19 cellular contexts compared by ENCODE assay signal in the genomic region with DNA sequence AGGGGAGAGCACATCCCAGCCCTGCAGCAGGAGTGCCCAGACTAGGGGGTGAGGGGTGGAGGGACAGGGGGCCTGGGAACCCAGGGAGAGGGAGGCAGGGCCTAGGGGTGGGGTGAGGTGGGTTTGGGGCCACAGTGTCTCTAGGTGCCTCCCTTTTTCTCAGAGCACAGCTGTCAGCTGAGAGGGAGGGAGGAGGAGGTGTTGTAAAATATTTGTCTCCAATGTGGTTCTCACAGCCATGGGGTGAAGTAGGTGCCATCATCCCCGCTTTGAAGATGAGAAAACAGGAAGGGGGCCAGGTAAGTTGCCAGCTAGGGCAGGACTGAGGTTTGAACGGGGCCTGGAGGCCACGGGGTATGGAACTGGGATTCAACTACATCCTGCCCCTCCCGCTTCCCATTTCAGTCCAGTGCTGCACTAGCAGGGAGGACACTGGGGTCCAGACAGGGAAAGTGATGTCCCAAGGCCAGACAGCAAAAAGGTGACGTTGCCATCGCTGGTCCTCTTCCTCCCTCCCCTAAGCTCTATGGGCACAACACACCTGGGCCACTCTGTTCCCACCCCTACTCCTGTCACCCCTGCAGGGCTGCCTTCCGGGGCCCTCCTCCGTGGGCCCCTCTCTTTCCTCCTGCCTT. TPM values are rescaled to one million over a fixed set of nuclear protein-coding genes. Genes with fewer than 3 reads are reported as not detected.
DNase-seq lines count a peak whose midpoint lies in the region; ATAC-seq and TF ChIP-seq lines count a peak whose summit lies in the region.
"Had no signal": no experiment of that assay in that cellular context is flagged by ENCODE, and none has a peak within 500 bp of the region (broad histone marks: within the 10 kb centered on the region; RNA-seq: fewer than 3 reads in every experiment).

No MANE protein-coding gene starts in this region.

- intact Hi-C loops in activated T-helper 1 cell treated with anti-CD3 and anti-CD28 coated beads, Interleukin-12 subunit alpha, Interleukin-12 subunit beta, Interleukin-2, Interleukin-4 antibody, amounts not matched to agents 30 ng/mL and 10 ng/mL and 1 ng/mL, durations not matched to agents 14 hours and 24 hours and 36 hours (cut with micrococcal nuclease), result no loop called here

- no peaks in the 10 kb centered on the region for H3K36me3 ChIP-seq in GM23338 (ENCODE audit: insufficient read depth)
- H3K36me3 ChIP-seq: ascending aorta, left lung had no signal

- no peaks in the 10 kb centered on the region for H3K9me3 Mint-ChIP-seq in activated T-cell treated with anti-CD3 and anti-CD28 coated beads, Interleukin-2, amount 50 U/mL, for 24 hours
- H3K9me3 Mint-ChIP-seq in GM23338, result no peaks in the 10 kb centered on the region
- no peaks in the 10 kb centered on the region for H3K9me3 Mint-ChIP-seq in activated T-helper 1 cell treated with anti-CD3 and anti-CD28 coated beads, Interleukin-12 subunit alpha, Interleukin-12 subunit beta, Interleukin-2, Interleukin-4 antibody, amounts not matched to agents 30 ng/mL and 10 ng/mL and 1 ng/mL, durations not matched to agents 14 hours and 24 hours and 36 hours
- H3K9me3 Mint-ChIP-seq in naive thymus-derived CD8-positive, alpha-beta T cell, result no peaks in the 10 kb centered on the region

- H3K27ac ChIP-seq in GM23338 (ENCODE audit: low read depth), result no peak overlapping the region
- H3K27ac ChIP-seq: ascending aorta, HL-60, left lung, testis had no signal

- no peaks in the 10 kb centered on the region; the same call in 1 of the 2 replicates for H4K20me1 ChIP-seq in GM23338 (replicated peaks; ENCODE audit: insufficient read depth)

- no peak for DNase-seq in activated T-cell treated with anti-CD3 and anti-CD28 coated beads, Interleukin-2, amount 50 U/mL, for 24 hours
- DNase-seq in activated T-cell treated with anti-CD3 and anti-CD28 coated beads for 4 hours (no peak), GM23338 (ENCODE audit: low spot score) (no peak), SHP77 (lab: John Stamatoyannopoulos, UW) (no peak), A172 (ENCODE audit: low spot score) (no peak), iPS-NIHi7 (ENCODE audit: extremely low spot score) (no peak)
- DNase-seq in activated T-helper 1 cell treated with anti-CD3 and anti-CD28 coated beads, Interleukin-12 subunit alpha, Interleukin-12 subunit beta, Interleukin-2, Interleukin-4 antibody, amounts not matched to agents 30 ng/mL and 10 ng/mL and 1 ng/mL, durations not matched to agents 14 hours and 24 hours and 36 hours (ENCODE audit: low spot score), result no peak
- peak in 3 of 10 donors; percentile 11 to 14 (median 11) for DNase-seq in naive thymus-derived CD8-positive, alpha-beta T cell
- DNase-seq: activated T-cell treated with anti-CD3 and anti-CD28 coated beads, Interleukin-2, amount 50 U/mL, for 1 hour; IMR-90; left lung; midbrain; NCI-H1694 treated with DMSO at 0.1 percent for 48 hours; NCI-H345; testis had no signal

- H3K4me3 Mint-ChIP-seq in activated T-cell treated with anti-CD3 and anti-CD28 coated beads, Interleukin-2, amount 50 U/mL, for 24 hours, result no peak overlapping the region
- no peak overlapping the region for H3K4me3 Mint-ChIP-seq in GM23338
- H3K4me3 Mint-ChIP-seq in activated T-helper 1 cell treated with anti-CD3 and anti-CD28 coated beads, Interleukin-12 subunit alpha, Interleukin-12 subunit beta, Interleukin-2, Interleukin-4 antibody, amounts not matched to agents 30 ng/mL and 10 ng/mL and 1 ng/mL, durations not matched to agents 14 hours and 24 hours and 36 hours, result no peak overlapping the region
- peak overlapping the region in 9 of 10 donors; percentile 13 to 67 (median 54) for H3K4me3 Mint-ChIP-seq in naive thymus-derived CD8-positive, alpha-beta T cell

- peak overlapping the region; percentile 40 for H3K27ac Mint-ChIP-seq in activated T-cell treated with anti-CD3 and anti-CD28 coated beads, Interleukin-2, amount 50 U/mL, for 24 hours
- H3K27ac Mint-ChIP-seq in GM23338, result 0 out of 2 replicates have a peak overlapping the region, but pooled peaks have one; percentile 65
- H3K27ac Mint-ChIP-seq in activated T-helper 1 cell treated with anti-CD3 and anti-CD28 coated beads, Interleukin-12 subunit alpha, Interleukin-12 subunit beta, Interleukin-2, Interleukin-4 antibody, amounts not matched to agents 30 ng/mL and 10 ng/mL and 1 ng/mL, durations not matched to agents 14 hours and 24 hours and 36 hours, result peak overlapping the region; percentile 70
- H3K27ac Mint-ChIP-seq in naive thymus-derived CD8-positive, alpha-beta T cell, result peak overlapping the region in 8 of 10 donors; percentile 39 to 93 (median 82)

- H3K4me1 Mint-ChIP-seq in activated T-cell treated with anti-CD3 and anti-CD28 coated beads, Interleukin-2, amount 50 U/mL, for 24 hours (ENCODE audit: low read depth), result peaks cover 28% of the 10 kb centered on the region
- peaks cover 17% of the 10 kb centered on the region for H3K4me1 Mint-ChIP-seq in GM23338
- H3K4me1 Mint-ChIP-seq in activated T-helper 1 cell treated with anti-CD3 and anti-CD28 coated beads, Interleukin-12 subunit alpha, Interleukin-12 subunit beta, Interleukin-2, Interleukin-4 antibody, amounts not matched to agents 30 ng/mL and 10 ng/mL and 1 ng/mL, durations not matched to agents 14 hours and 24 hours and 36 hours (ENCODE audit: low read depth), result peaks cover 34% of the 10 kb centered on the region
- peaks cover 18 to 31% (median 28%) of the 10 kb centered on the region in 4 donors for H3K4me1 Mint-ChIP-seq in naive thymus-derived CD8-positive, alpha-beta T cell

- no peak overlapping the region for H2AFZ ChIP-seq in GM23338

- H3K27me3 Mint-ChIP-seq in activated T-cell treated with anti-CD3 and anti-CD28 coated beads, Interleukin-2, amount 50 U/mL, for 24 hours, result no peaks in the 10 kb centered on the region
- peaks cover 1% of the 10 kb centered on the region for H3K27me3 Mint-ChIP-seq in GM23338 (ENCODE audit: insufficient read depth, low read depth, poor library complexity)
- peaks cover 2% of the 10 kb centered on the region for H3K27me3 Mint-ChIP-seq in activated T-helper 1 cell treated with anti-CD3 and anti-CD28 coated beads, Interleukin-12 subunit alpha, Interleukin-12 subunit beta, Interleukin-2, Interleukin-4 antibody, amounts not matched to agents 30 ng/mL and 10 ng/mL and 1 ng/mL, durations not matched to agents 14 hours and 24 hours and 36 hours (ENCODE audit: insufficient read depth)
- H3K27me3 Mint-ChIP-seq in naive thymus-derived CD8-positive, alpha-beta T cell, result peaks cover 0 to 2% (median 1%) of the 10 kb centered on the region in 5 donors

- peaks cover 2% of the 10 kb centered on the region; the same call in 1 of the 2 replicates for H3K4me1 ChIP-seq in GM23338 (ENCODE audit: insufficient read depth)
- H3K4me1 ChIP-seq: ascending aorta, left lung, testis had no signal

- no peak for TF ChIP-seq CTCF in GM23338 (conservative IDR thresholded peaks at IDR 0.05; ENCODE audit: low read depth in 2 of 2)

- no peaks in the 10 kb centered on the region for H3K27me3 ChIP-seq in GM23338 (ENCODE audit: insufficient read depth)
- H3K27me3 ChIP-seq: ascending aorta, left lung, testis had no signal

- H3K4me2 ChIP-seq in GM23338, result no peak overlapping the region

- no peaks in the 10 kb centered on the region for H3K9me2 ChIP-seq in GM23338 (ENCODE audit: insufficient read depth)

- no peaks in the 10 kb centered on the region for H3K79me2 ChIP-seq in GM23338 (replicated peaks; ENCODE audit: insufficient read depth)

- H3K36me3 Mint-ChIP-seq in activated T-cell treated with anti-CD3 and anti-CD28 coated beads, Interleukin-2, amount 50 U/mL, for 24 hours (ENCODE audit: low read depth), result no peaks in the 10 kb centered on the region
- no peaks in the 10 kb centered on the region for H3K36me3 Mint-ChIP-seq in GM23338 (ENCODE audit: low read depth)
- H3K36me3 Mint-ChIP-seq in activated T-helper 1 cell treated with anti-CD3 and anti-CD28 coated beads, Interleukin-12 subunit alpha, Interleukin-12 subunit beta, Interleukin-2, Interleukin-4 antibody, amounts not matched to agents 30 ng/mL and 10 ng/mL and 1 ng/mL, durations not matched to agents 14 hours and 24 hours and 36 hours (ENCODE audit: low read depth), result no peaks in the 10 kb centered on the region
- no peaks in the 10 kb centered on the region for H3K36me3 Mint-ChIP-seq in naive thymus-derived CD8-positive, alpha-beta T cell

- H3F3A ChIP-seq in GM23338 (replicated peaks; ENCODE audit: low read depth), result no peaks in the 10 kb centered on the region

- no peak overlapping the region for H3K4me3 ChIP-seq in GM23338
- H3K4me3 ChIP-seq: ascending aorta, left lung, testis had no signal

- POLR2A ChIA-PET in naive thymus-derived CD8-positive, alpha-beta T cell (lab: Charles Lee), result no interaction called here

- ATAC-seq in GM23338, result no peak
- peak in 1 of 2 donors; percentile 64 for ATAC-seq in naive thymus-derived CD8-positive, alpha-beta T cell
- ATAC-seq: left lung had no signal

TF ChIP-seq in GM23338, 12 proteins besides CTCF, POLR2A, EP300 and RAD21 (continues in another document):
- TF ChIP-seq ETS1 (IDR thresholded peaks at IDR 0.05) (no peak), JUNB (IDR thresholded peaks at IDR 0.05; ENCODE audit: unreplicated experiment) (no peak), EZH2 (IDR thresholded peaks at IDR 0.05; ENCODE audit: low read depth, unreplicated experiment) (no peak), CREB1 (CRISPR knock-in tag; IDR thresholded peaks at IDR 0.05; ENCODE audit: low read depth) (no peak)

RNA-seq across cellular contexts. Expression of gene PACSIN1, which starts 20.3 kb away (rescaled TPM):
- total RNA-seq in GM23338 (2014; rRNA removed; shearing (Covaris generic)), result 6.2 and 8.7 TPM in 2 replicates
- 4.7 and 5.2 TPM in 2 replicates for polyA plus RNA-seq in GM23338 (2016; fragmentation: Nextera tagmentation; extraction: Ambion mirVana)
- total RNA-seq in activated T-helper 1 cell treated with anti-CD3 and anti-CD28 coated beads, Interleukin-12 subunit alpha, Interleukin-12 subunit beta, Interleukin-2, Interleukin-4 antibody, amounts not matched to agents 30 ng/mL and 10 ng/mL and 1 ng/mL, durations not matched to agents 14 hours and 24 hours and 36 hours, result not detected in 2 replicates
- total RNA-seq in naive thymus-derived CD8-positive, alpha-beta T cell, result under 1 TPM; 0.41 to 0.47 TPM
- polyA plus RNA-seq in naive thymus-derived CD8-positive, alpha-beta T cell, result under 1 TPM; 0.06 to 0.82 (median 0.07) TPM
- total RNA-seq in A172 (2014; rRNA removed; shearing (Covaris generic)), result 0.31 TPM in 1 of 2 replicates, not detected in the other
- total RNA-seq: ascending aorta, Daoy, IMR-90 had no signal
- polyA plus RNA-seq: AG04450 had no signal

Comparison
In these comparisons a context has a peak if more than half of its experiments do, and no peak if none do; other contexts are left out.
1. H3K4me3 Mint-ChIP-seq: peak in naive thymus-derived CD8-positive, alpha-beta T cell (9 of 10); none in activated T-cell treated with anti-CD3 and anti-CD28 coated beads, Interleukin-2, amount 50 U/mL, for 24 hours (single experiment), GM23338 (single experiment) and activated T-helper 1 cell treated with anti-CD3 and anti-CD28 coated beads, Interleukin-12 subunit alpha, Interleukin-12 subunit beta, Interleukin-2, Interleukin-4 antibody, amounts not matched to agents 30 ng/mL and 10 ng/mL and 1 ng/mL, durations not matched to agents 14 hours and 24 hours and 36 hours (single experiment).
2. Peak in every context shown above with its lines, with median percentiles within 50 percentile points of each other: H3K27ac Mint-ChIP-seq.